In the genomic region with DNA sequence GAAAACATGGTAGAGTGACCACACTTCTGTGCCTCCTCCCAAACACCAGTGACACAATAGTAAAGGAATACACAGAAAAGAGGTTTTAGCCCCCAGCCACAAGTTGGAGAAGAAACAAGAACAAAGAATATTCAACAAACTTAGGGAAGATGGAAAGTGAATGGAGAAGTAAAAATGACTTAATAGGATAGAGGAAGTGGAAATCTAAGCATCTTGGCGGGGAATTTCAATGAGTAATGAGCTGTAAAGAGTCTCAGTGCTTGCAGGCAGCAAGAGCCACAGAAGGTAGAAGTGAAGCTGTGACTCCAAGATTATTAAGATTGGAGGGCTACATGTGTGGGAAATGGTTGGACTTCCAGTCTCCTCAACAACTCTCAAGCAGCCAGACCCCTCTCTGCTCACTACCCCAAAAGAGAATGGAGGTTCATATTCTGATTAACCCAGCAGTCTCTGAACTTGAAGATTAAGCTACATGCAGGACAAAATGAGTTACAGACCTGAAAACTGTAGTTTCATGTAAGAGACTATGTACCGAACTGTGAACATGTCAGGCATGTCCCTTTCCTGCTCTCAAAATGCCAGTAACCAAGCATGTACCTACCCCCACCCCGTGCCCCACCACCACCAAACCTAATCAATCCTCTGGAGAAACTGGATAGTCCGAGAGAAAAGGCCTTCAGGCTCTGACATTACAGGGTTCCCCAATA, we compare ENCODE assay signal across 11 cellular contexts. TPM values are rescaled to one million over a fixed set of nuclear protein-coding genes. Genes with fewer than 3 reads are reported as not detected.
A peak's percentile ranks its signal among the peaks of the same experiment; 100 is the strongest.
DNase-seq lines count a peak whose midpoint lies in the region; ATAC-seq, FAIRE-seq and TF ChIP-seq lines count a peak whose summit lies in the region.
"Had no signal": no experiment of that assay in that cellular context is flagged by ENCODE, and none has a peak within 500 bp of the region (broad histone marks: within the 10 kb centered on the region; RNA-seq: fewer than 3 reads in every experiment).

No MANE protein-coding gene starts in this region.

- no peak for TF ChIP-seq CTCF in coronary artery (IDR thresholded peaks at IDR 0.05)
- no peak for TF ChIP-seq CTCF in progenitor cell of endocrine pancreas (IDR thresholded peaks at IDR 0.05; ENCODE audit: unreplicated experiment)

- peaks cover 1% of the 10 kb centered on the region for H3K36me3 Mint-ChIP-seq in progenitor cell of endocrine pancreas (ENCODE audit: insufficient read depth)
- no peaks in the 10 kb centered on the region for H3K36me3 Mint-ChIP-seq in activated CD8-positive, alpha-beta T cell treated with anti-CD3 and anti-CD28 coated beads, Interleukin-2, amount 10 ng/mL, durations not matched to agents 7 days and 5 days (ENCODE audit: low read depth)

- peak overlapping the region; percentile 19 to 68 for H3K27ac ChIP-seq in coronary artery

- peak; percentile 29 for FAIRE-seq in GM18507 (lab: Jason Lieb, UNC)

- peaks cover 34% of the 10 kb centered on the region for H3K4me1 Mint-ChIP-seq in progenitor cell of endocrine pancreas (ENCODE audit: low read depth)
- peaks cover 5% of the 10 kb centered on the region for H3K4me1 Mint-ChIP-seq in activated CD8-positive, alpha-beta T cell treated with anti-CD3 and anti-CD28 coated beads, Interleukin-2, amount 10 ng/mL, durations not matched to agents 7 days and 5 days (ENCODE audit: low read depth)

- H3K4me3 Mint-ChIP-seq in progenitor cell of endocrine pancreas (ENCODE audit: low read depth): peak overlapping the region; percentile 54
- H3K4me3 Mint-ChIP-seq in activated CD8-positive, alpha-beta T cell treated with anti-CD3 and anti-CD28 coated beads, Interleukin-2, amount 10 ng/mL, durations not matched to agents 7 days and 5 days: no peak overlapping the region
- H3K4me3 Mint-ChIP-seq: endodermal cell had no signal

- H3K27me3 Mint-ChIP-seq in progenitor cell of endocrine pancreas: no peaks in the 10 kb centered on the region
- H3K27me3 Mint-ChIP-seq in activated CD8-positive, alpha-beta T cell treated with anti-CD3 and anti-CD28 coated beads, Interleukin-2, amount 10 ng/mL, durations not matched to agents 7 days and 5 days (ENCODE audit: low read depth): peaks cover 7% of the 10 kb centered on the region

- CTCF ChIA-PET in activated CD8-positive, alpha-beta T cell treated with anti-CD3 and anti-CD28 coated beads, Interleukin-2, amount 10 ng/mL, durations not matched to agents 7 days and 5 days (lab: Charles Lee): interaction anchor here (0.8 to 8.5 kb wide), 5 partner anchors 9 to 16 kb away, joined by 3 to 71 read pairs (median 5); partner anchors contain the start of gene HNRNPLL

- DNase-seq in GM18507 (ENCODE audit: extremely low spot score, insufficient read length, low read depth) (no peak), LHCN-M2 (ENCODE audit: low read depth) (peak; percentile 33), coronary artery (ENCODE audit: low spot score) (no peak), progenitor cell of endocrine pancreas (ENCODE audit: low spot score, unreplicated experiment) (no peak), HCEC 1CT (no peak), COLO829 (ENCODE audit: low spot score) (no peak), NCI-H345 (lab: John Stamatoyannopoulos, UW) (no peak)
- no peak for DNase-seq in activated CD8-positive, alpha-beta T cell treated with anti-CD3 and anti-CD28 coated beads, Interleukin-2, amount 10 ng/mL, durations not matched to agents 7 days and 5 days
- DNase-seq: endodermal cell, GOT3, midbrain had no signal

- ATAC-seq in activated CD8-positive, alpha-beta T cell treated with anti-CD3 and anti-CD28 coated beads, Interleukin-2, amount 10 ng/mL, durations not matched to agents 7 days and 5 days: no peak

- H3K9me3 Mint-ChIP-seq in progenitor cell of endocrine pancreas (ENCODE audit: low read depth): peaks cover 5% of the 10 kb centered on the region
- H3K9me3 Mint-ChIP-seq in activated CD8-positive, alpha-beta T cell treated with anti-CD3 and anti-CD28 coated beads, Interleukin-2, amount 10 ng/mL, durations not matched to agents 7 days and 5 days (ENCODE audit: insufficient read depth): no peaks in the 10 kb centered on the region
- H3K9me3 Mint-ChIP-seq: endodermal cell had no signal

- H3K27ac Mint-ChIP-seq in progenitor cell of endocrine pancreas: peak overlapping the region; percentile 4
- no peak overlapping the region for H3K27ac Mint-ChIP-seq in activated CD8-positive, alpha-beta T cell treated with anti-CD3 and anti-CD28 coated beads, Interleukin-2, amount 10 ng/mL, durations not matched to agents 7 days and 5 days
- H3K27ac Mint-ChIP-seq: endodermal cell had no signal

- no peak overlapping the region for H3K4me3 ChIP-seq in coronary artery

- POLR2A ChIA-PET in activated CD8-positive, alpha-beta T cell treated with anti-CD3 and anti-CD28 coated beads, Interleukin-2, amount 10 ng/mL, durations not matched to agents 7 days and 5 days (lab: Charles Lee): interaction anchor here (1.2 to 1.3 kb wide), 2 partner anchors 16 to 33 kb away, joined by 3 read pairs; no protein-coding TSS in a partner anchor

RNA-seq across cellular contexts. Expression of gene HNRNPLL, which starts 16.9 kb away (rescaled TPM):
- total RNA-seq in LHCN-M2 (2014; rRNA removed) (54.9 and 62.6 TPM in 2 replicates), progenitor cell of endocrine pancreas (119 and 122 TPM in 2 replicates)
- polyA plus RNA-seq in LHCN-M2 (2012): 30.6 TPM
- 10 to 100 TPM; 46.5 to 46.6 TPM for total RNA-seq in activated CD8-positive, alpha-beta T cell treated with anti-CD3 and anti-CD28 coated beads, Interleukin-2, amount 10 ng/mL, durations not matched to agents 7 days and 5 days

RNA-seq across cellular contexts. Expression of gene GALM, which starts 46.3 kb away (rescaled TPM):
- 31.0 and 33.9 TPM in 2 replicates for total RNA-seq in LHCN-M2 (2014; rRNA removed)
- polyA plus RNA-seq in LHCN-M2 (2012): 11.6 TPM
- 40.2 and 46.3 TPM in 2 replicates for total RNA-seq in progenitor cell of endocrine pancreas
- total RNA-seq in activated CD8-positive, alpha-beta T cell treated with anti-CD3 and anti-CD28 coated beads, Interleukin-2, amount 10 ng/mL, durations not matched to agents 7 days and 5 days: 10 to 100 TPM; 27.6 TPM
